8 cellular contexts compared by ENCODE assay signal in the genomic region with DNA sequence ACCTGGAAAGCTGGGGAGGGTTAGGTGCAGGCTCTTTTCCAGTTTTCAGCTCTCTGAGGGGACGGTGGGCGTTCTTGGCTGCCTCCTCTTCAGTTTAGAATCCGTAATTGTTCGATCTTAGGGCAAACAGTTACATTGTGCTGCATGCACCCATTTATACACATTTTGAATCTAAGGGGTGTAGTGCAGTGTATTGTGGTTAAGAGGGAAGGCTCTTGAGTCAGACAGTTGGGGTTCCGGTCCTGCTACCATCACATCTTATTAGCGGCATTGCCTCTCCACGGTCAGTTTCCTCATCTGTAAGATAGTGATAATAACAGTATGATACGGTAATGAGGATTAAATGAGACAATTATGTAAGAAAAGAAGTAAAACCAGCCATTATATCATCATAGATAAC. TPM values are rescaled to one million over a fixed set of nuclear protein-coding genes. Genes with fewer than 3 reads are reported as not detected.
DNase-seq lines count a peak whose midpoint lies in the region; ATAC-seq and TF ChIP-seq lines count a peak whose summit lies in the region.

No MANE protein-coding gene starts in this region.

- peak overlapping the region; percentile 93 for H3K9ac ChIP-seq in HUES64 (ENCODE audit: low read depth, low read length)
- peak overlapping the region; percentile 84 for H3K9ac ChIP-seq in mucosa of stomach (ENCODE audit: low read length)

- no peaks in the 10 kb centered on the region for H3K27me3 ChIP-seq in HUES64 (ENCODE audit: insufficient read depth, low read length)
- no peaks in the 10 kb centered on the region for H3K27me3 ChIP-seq in brain microvascular endothelial cell (replicated peaks)
- no peaks in the 10 kb centered on the region for H3K27me3 ChIP-seq in mucosa of stomach (ENCODE audit: control insufficient read depth, insufficient read depth, low read length)

- DNase-seq in AG10803 (ENCODE audit: low read depth) (no peak), brain microvascular endothelial cell (no peak), hepatic stellate cell (ENCODE audit: low spot score) (no peak), NCI-H128 (lab: John Stamatoyannopoulos, UW; ENCODE audit: unreplicated experiment) (no peak), NCI-H446 (lab: John Stamatoyannopoulos, UW) (no peak)

- H3K36me3 ChIP-seq in HUES64 (ENCODE audit: insufficient read depth, low read length) = peaks cover 43% of the 10 kb centered on the region
- H3K36me3 ChIP-seq in brain microvascular endothelial cell (replicated peaks) = peaks cover 24% of the 10 kb centered on the region
- peaks cover 6% of the 10 kb centered on the region for H3K36me3 ChIP-seq in mucosa of stomach (ENCODE audit: control insufficient read depth, insufficient read depth, low read length)

- H3K4me3 ChIP-seq in AG10803 (ENCODE audit: low read length) = peak overlapping the region; percentile 94
- peak overlapping the region; percentile 93 for H3K4me3 ChIP-seq in HUES64 (ENCODE audit: low read length)
- peak overlapping the region; percentile 92 for H3K4me3 ChIP-seq in brain microvascular endothelial cell (ENCODE audit: low read depth, low read length)
- peak overlapping the region; percentile 96 for H3K4me3 ChIP-seq in mucosa of stomach (ENCODE audit: low read length)

- H3K9me3 ChIP-seq in HUES64 (ENCODE audit: insufficient read depth, low read depth, low read length) (no peaks in the 10 kb centered on the region), mucosa of stomach (ENCODE audit: control insufficient read depth, low read length) (no peaks in the 10 kb centered on the region)

- 2% methylated on average over 6 of the region's 8 CpGs for WGBS in HUES64

- peak overlapping the region; percentile 49 for H3K27ac ChIP-seq in HUES64 (ENCODE audit: low read depth, low read length)
- H3K27ac ChIP-seq in brain microvascular endothelial cell = peak overlapping the region; percentile 43

- in situ Hi-C loops in brain microvascular endothelial cell (cut with HindIII; ENCODE audit: low pct_ligation_motif_present, low sequenced_read_pairs) = no loop called here

- TF ChIP-seq CTCF in AG10803 (conservative IDR thresholded peaks at IDR 0.05; ENCODE audit: low read length) (no peak), brain microvascular endothelial cell (IDR thresholded peaks at IDR 0.05; ENCODE audit: low read depth, low read length, missing control alignments) (no peak)

- H3K4me1 ChIP-seq in HUES64 (ENCODE audit: insufficient read depth, low read length) = peaks cover 12% of the 10 kb centered on the region
- H3K4me1 ChIP-seq in mucosa of stomach (ENCODE audit: control insufficient read depth, insufficient read depth, low read length) = peaks cover 24% of the 10 kb centered on the region

- ATAC-seq in GM18520 (IDR thresholded peaks at IDR 0.05; ENCODE audit: unreplicated experiment) = no peak

RNA-seq across cellular contexts. Expression of a gene that starts 0.6 kb away (rescaled TPM):
- 50.3 TPM for polyA plus RNA-seq in HUES64 (2013, experiment 1 of 2)
- polyA plus RNA-seq in HUES64 (2013, experiment 2 of 2) = 46.0 TPM

RNA-seq across cellular contexts. Expression of a gene that starts 29.8 kb away (rescaled TPM):
- polyA plus RNA-seq in HUES64 (2013, experiment 1 of 2) = 0.15 TPM
- polyA plus RNA-seq in HUES64 (2013, experiment 2 of 2) = 0.25 TPM
